8 cellular contexts compared by ENCODE assay signal in the genomic region with DNA sequence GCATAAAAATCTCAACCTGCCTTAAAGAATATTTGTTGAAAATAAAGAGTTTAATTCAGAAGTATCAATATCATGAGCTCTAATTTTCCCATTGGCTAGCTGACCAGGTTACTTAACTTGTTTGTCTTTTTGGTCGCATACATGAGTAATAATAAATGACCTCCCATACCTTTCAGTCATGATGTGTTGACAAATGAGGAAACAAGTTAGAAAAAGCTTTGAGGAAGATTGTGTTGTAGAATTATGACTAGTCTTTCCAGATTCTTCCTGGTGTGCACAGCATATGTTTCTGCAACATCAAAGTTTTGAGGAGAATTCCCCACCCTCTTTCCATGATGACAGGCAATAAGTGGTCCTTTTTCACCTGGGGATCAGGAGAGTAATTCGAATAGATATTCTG. TPM values are rescaled to one million over a fixed set of nuclear protein-coding genes. Genes with fewer than 3 reads are reported as not detected.
"Had no signal": no experiment of that assay in that cellular context is flagged by ENCODE, and none has a peak within 500 bp of the region (broad histone marks: within the 10 kb centered on the region; RNA-seq: fewer than 3 reads in every experiment).

No MANE protein-coding gene starts in this region.

- ATAC-seq: GM23338 had no signal

- H3K4me3 ChIP-seq: GM23338 had no signal

- DNase-seq: H9, HCEC 1CT, IMR-90 had no signal

- FAIRE-seq: H1, H54, HTR-8/SVneo had no signal

RNA-seq across cellular contexts. Expression of gene PAPPA2, which starts 17.6 kb away (rescaled TPM):
- total RNA-seq: HT-29 had no signal
